Comparison of ENCODE assay signal across 7 cellular contexts in the genomic region with DNA sequence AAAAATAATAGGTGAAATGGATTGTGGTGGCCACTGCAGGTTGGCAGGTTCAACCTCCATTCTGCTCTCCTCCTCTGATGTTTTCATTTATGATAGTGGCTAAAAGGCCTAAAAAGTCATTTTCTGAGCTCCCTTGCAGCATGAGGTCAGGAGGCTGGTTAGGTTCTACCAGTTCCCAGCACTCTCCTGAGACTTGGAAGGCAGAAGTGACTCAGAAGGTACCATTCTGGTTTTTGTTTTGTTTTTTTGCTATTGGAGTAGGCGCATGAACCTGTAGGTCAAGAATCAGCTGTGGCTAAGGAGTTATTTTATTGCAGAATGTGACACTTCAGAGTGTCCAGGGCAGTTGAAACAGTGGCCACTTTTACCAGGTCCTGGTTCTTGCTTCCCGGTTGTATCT.
"Had no signal": no experiment of that assay in that cellular context is flagged by ENCODE, and none has a peak within 500 bp of the region (broad histone marks: within the 10 kb centered on the region; RNA-seq: fewer than 3 reads in every experiment).

No MANE protein-coding gene starts in this region.

- H3K4me2 ChIP-seq: GM23338 had no signal

- H3K36me3 Mint-ChIP-seq: IgD-negative memory B cell had no signal

- H3K27me3 Mint-ChIP-seq: IgD-negative memory B cell had no signal

- H3K4me3 Mint-ChIP-seq: GM23338, H9, IgD-negative memory B cell had no signal

- H3K27ac Mint-ChIP-seq: GM23338, H9, IgD-negative memory B cell had no signal

- H3K4me3 ChIP-seq: GM23338 had no signal

- H3K9me3 Mint-ChIP-seq: GM23338, H9 had no signal

- DNase-seq: H9, HCEC 1CT, KBM-7 had no signal

- H3K27ac ChIP-seq: HL-60 had no signal

- ATAC-seq: GM23338, HepG2 had no signal

- H3K4me1 Mint-ChIP-seq: GM23338, H9, IgD-negative memory B cell had no signal

- H2AFZ ChIP-seq: GM23338 had no signal
